ENCODE assay signal across 2 cellular contexts in the genomic region with DNA sequence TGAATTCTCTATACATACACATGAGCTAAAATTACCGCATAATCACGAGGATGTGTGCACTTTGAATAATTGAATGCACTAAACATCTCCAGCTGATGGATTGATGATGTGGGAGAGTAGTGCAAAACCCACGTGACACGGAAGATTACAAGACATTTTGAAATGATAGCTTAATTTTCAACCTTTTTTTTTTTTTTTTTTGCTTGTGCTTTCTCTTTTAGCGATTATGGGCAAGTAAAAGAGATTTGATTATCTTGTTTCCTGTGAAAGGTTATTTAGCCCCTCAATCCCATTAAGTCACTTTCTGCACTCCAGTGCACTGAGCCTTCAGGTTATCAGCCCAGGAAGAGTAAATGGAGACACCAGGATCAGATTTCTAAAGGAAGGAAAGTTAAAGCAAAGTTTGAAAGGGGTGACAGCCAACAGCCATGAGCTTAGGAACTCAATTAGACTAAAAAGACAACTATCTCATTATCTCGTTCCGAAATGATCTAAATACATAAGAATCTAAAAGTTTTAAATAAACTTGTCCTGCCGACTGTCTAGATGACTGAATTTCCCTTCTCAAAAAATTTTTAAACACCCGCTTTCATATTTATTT.
A peak's percentile ranks its signal among the peaks of the same experiment; 100 is the strongest.
TF ChIP-seq lines count a peak whose summit lies in the region.

No MANE protein-coding gene starts in this region.

TF ChIP-seq in H1, 55 proteins besides CTCF, POLR2A, EP300 and RAD21 (continued from another document):
- TF ChIP-seq BCL11A (IDR thresholded peaks at IDR 0.05; ENCODE audit: low read depth in 2 of 2, low read length in 2 of 2), result no peak
- no peak for TF ChIP-seq RFX5 (IDR thresholded peaks at IDR 0.05; ENCODE audit: borderline replicate concordance, low read depth, low read length)
- no peak for TF ChIP-seq CHD1 (IDR thresholded peaks at IDR 0.05; ENCODE audit: low read depth, low read length)
- no peak for TF ChIP-seq ASH2L (IDR thresholded peaks at IDR 0.05; ENCODE audit: low read length)
- TF ChIP-seq POU5F1 (IDR thresholded peaks at IDR 0.05; ENCODE audit: low read depth, low read length), result no peak

TF ChIP-seq in neural cell, 6 proteins besides CTCF, POLR2A, EP300 and RAD21 (continued from another document):
- TF ChIP-seq, protein P1, sequence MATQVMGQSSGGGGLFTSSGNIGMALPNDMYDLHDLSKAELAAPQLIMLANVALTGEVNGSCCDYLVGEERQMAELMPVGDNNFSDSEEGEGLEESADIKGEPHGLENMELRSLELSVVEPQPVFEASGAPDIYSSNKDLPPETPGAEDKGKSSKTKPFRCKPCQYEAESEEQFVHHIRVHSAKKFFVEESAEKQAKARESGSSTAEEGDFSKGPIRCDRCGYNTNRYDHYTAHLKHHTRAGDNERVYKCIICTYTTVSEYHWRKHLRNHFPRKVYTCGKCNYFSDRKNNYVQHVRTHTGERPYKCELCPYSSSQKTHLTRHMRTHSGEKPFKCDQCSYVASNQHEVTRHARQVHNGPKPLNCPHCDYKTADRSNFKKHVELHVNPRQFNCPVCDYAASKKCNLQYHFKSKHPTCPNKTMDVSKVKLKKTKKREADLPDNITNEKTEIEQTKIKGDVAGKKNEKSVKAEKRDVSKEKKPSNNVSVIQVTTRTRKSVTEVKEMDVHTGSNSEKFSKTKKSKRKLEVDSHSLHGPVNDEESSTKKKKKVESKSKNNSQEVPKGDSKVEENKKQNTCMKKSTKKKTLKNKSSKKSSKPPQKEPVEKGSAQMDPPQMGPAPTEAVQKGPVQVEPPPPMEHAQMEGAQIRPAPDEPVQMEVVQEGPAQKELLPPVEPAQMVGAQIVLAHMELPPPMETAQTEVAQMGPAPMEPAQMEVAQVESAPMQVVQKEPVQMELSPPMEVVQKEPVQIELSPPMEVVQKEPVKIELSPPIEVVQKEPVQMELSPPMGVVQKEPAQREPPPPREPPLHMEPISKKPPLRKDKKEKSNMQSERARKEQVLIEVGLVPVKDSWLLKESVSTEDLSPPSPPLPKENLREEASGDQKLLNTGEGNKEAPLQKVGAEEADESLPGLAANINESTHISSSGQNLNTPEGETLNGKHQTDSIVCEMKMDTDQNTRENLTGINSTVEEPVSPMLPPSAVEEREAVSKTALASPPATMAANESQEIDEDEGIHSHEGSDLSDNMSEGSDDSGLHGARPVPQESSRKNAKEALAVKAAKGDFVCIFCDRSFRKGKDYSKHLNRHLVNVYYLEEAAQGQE (IDR thresholded peaks at IDR 0.05; ENCODE audit: borderline replicate concordance), result peak; percentile 24
TF ChIP-seq in neural cell: peak in this region for 2.
